9 cellular contexts compared by ENCODE assay signal in genomic region chr7:100476903-100477870, GRCh38. TPM values are rescaled to one million over a fixed set of nuclear protein-coding genes. Genes with fewer than 3 reads are reported as not detected.
A peak's percentile ranks its signal among the peaks of the same experiment; 100 is the strongest.
DNase-seq lines count a peak whose midpoint lies in the region; ATAC-seq, FAIRE-seq and TF ChIP-seq lines count a peak whose summit lies in the region.
"Had no signal": no experiment of that assay in that cellular context is flagged by ENCODE, and none has a peak within 500 bp of the region (broad histone marks: within the 10 kb centered on the region; RNA-seq: fewer than 3 reads in every experiment).

No MANE protein-coding gene starts in this region.

- peaks cover 0 to 25% (median 17%) of the 10 kb centered on the region in 9 donors for H3K36me3 ChIP-seq in heart left ventricle

- H3K27ac ChIP-seq in heart left ventricle: peak overlapping the region; percentile 53 to 99 (median 96)
- peak overlapping the region; percentile 33 for H3K27ac ChIP-seq in right cardiac atrium (ENCODE audit: low read length)

- peak in 2 of 4 donors; percentile 0 to 17 for ATAC-seq in heart left ventricle
- no peak for ATAC-seq in right cardiac atrium
- ATAC-seq in GM18907 (IDR thresholded peaks at IDR 0.05; ENCODE audit: unreplicated experiment): no peak

- H3K4me1 Mint-ChIP-seq in activated T-helper 2 cell treated with anti-CD3 and anti-CD28 coated beads, Interferon-gamma antibody, Interleukin-2, Interleukin-4, amounts not matched to agents 10 μg/mL and 5 μg/mL and 100 μg/mL, durations not matched to agents 14 hours and 24 hours and 36 hours (ENCODE audit: low read depth): peaks cover 29% of the 10 kb centered on the region

- peak overlapping the region; percentile 99 for H3K4me3 Mint-ChIP-seq in activated T-helper 2 cell treated with anti-CD3 and anti-CD28 coated beads, Interferon-gamma antibody, Interleukin-2, Interleukin-4, amounts not matched to agents 10 μg/mL and 5 μg/mL and 100 μg/mL, durations not matched to agents 14 hours and 24 hours and 36 hours (ENCODE audit: low read depth)

- TF ChIP-seq CTCF in heart left ventricle (IDR thresholded peaks at IDR 0.05): peak in 4 of 12 donors; percentile 15 to 41 (median 26)

- H3K36me3 Mint-ChIP-seq in activated T-helper 2 cell treated with anti-CD3 and anti-CD28 coated beads, Interferon-gamma antibody, Interleukin-2, Interleukin-4, amounts not matched to agents 10 μg/mL and 5 μg/mL and 100 μg/mL, durations not matched to agents 14 hours and 24 hours and 36 hours (ENCODE audit: low read depth): peaks cover 44% of the 10 kb centered on the region

- peak overlapping the region; percentile 73 for H3K27ac Mint-ChIP-seq in activated T-helper 2 cell treated with anti-CD3 and anti-CD28 coated beads, Interferon-gamma antibody, Interleukin-2, Interleukin-4, amounts not matched to agents 10 μg/mL and 5 μg/mL and 100 μg/mL, durations not matched to agents 14 hours and 24 hours and 36 hours

- no peaks in the 10 kb centered on the region for H3K27me3 ChIP-seq in heart left ventricle
- H3K27me3 ChIP-seq in right cardiac atrium (ENCODE audit: control insufficient read depth, insufficient read depth): no peaks in the 10 kb centered on the region

- no peak for FAIRE-seq in HTR-8/SVneo (lab: Jason Lieb, UNC)
- FAIRE-seq: GM18507 had no signal

- DNase-seq in heart left ventricle (peak in 1 of 5 donors; percentile 38), cardiac septum (ENCODE audit: low spot score) (no peak), right cardiac atrium (peak in 2 of 3 donors; percentile 64 to 76), putamen (ENCODE audit: low spot score) (no peak), HTR-8/SVneo (ENCODE audit: insufficient read length, low spot score) (no peak)
- DNase-seq in activated T-helper 2 cell treated with anti-CD3 and anti-CD28 coated beads, Interferon-gamma antibody, Interleukin-2, Interleukin-4, amounts not matched to agents 10 μg/mL and 5 μg/mL and 100 μg/mL, durations not matched to agents 14 hours and 24 hours and 36 hours (ENCODE audit: low spot score): peak; percentile 32
- DNase-seq in stimulated activated CD4-positive, alpha-beta T cell treated with anti-CD3 and anti-CD28 coated beads, Interleukin-15, amount 100 ng/mL, for 24 hours: peak; percentile 62

- H3K4me1 ChIP-seq in heart left ventricle (peaks cover 0 to 66% (median 52%) of the 10 kb centered on the region in 12 donors), right cardiac atrium (ENCODE audit: control insufficient read depth, insufficient read depth, low read length) (peaks cover 17% of the 10 kb centered on the region)

- no peaks in the 10 kb centered on the region for H3K27me3 Mint-ChIP-seq in activated T-helper 2 cell treated with anti-CD3 and anti-CD28 coated beads, Interferon-gamma antibody, Interleukin-2, Interleukin-4, amounts not matched to agents 10 μg/mL and 5 μg/mL and 100 μg/mL, durations not matched to agents 14 hours and 24 hours and 36 hours (ENCODE audit: low read depth)

- intact Hi-C loops in heart left ventricle (cut with DNase I) (loop anchor here in 4 of 10 donors (2.0 to 10.0 kb wide), 3 partner anchors 68 to 378 kb away; partner anchors contain the start of genes GIGYF1 (in 2 of the 4) and SLC12A9 (in 1 of the 4)), cardiac septum (cut with DNase I) (no loop called here), right cardiac atrium (cut with DNase I) (loop anchor here in 2 of 4 donors (5.0 to 10.0 kb wide), 2 partner anchors 70 to 208 kb away; no protein-coding TSS in a partner anchor)
- intact Hi-C loops in activated T-helper 2 cell treated with anti-CD3 and anti-CD28 coated beads, Interferon-gamma antibody, Interleukin-2, Interleukin-4, amounts not matched to agents 10 μg/mL and 5 μg/mL and 100 μg/mL, durations not matched to agents 14 hours and 24 hours and 36 hours (cut with micrococcal nuclease): loop anchor here (10.0 kb wide), 1 partner anchor 198 kb away; the partner anchor contains the start of gene GNB2

- peak overlapping the region; percentile 66 to 100 (median 98) for H3K4me3 ChIP-seq in heart left ventricle
- peak overlapping the region; percentile 85 for H3K4me3 ChIP-seq in right cardiac atrium (ENCODE audit: low read length)

- WGBS in heart left ventricle, 4 donors: 11 to 19% (median 17%) methylated on average over 7 to 30 of the region's 30 CpGs
- WGBS in right cardiac atrium: 9% methylated on average over 30 of the region's 30 CpGs

- no peaks in the 10 kb centered on the region for H3K9me3 ChIP-seq in heart left ventricle
- H3K9me3 ChIP-seq in right cardiac atrium (ENCODE audit: control insufficient read depth, low read length): no peaks in the 10 kb centered on the region

- TF ChIP-seq POLR2A in heart left ventricle (IDR thresholded peaks at IDR 0.05): no peak

- H3K9me3 Mint-ChIP-seq in activated T-helper 2 cell treated with anti-CD3 and anti-CD28 coated beads, Interferon-gamma antibody, Interleukin-2, Interleukin-4, amounts not matched to agents 10 μg/mL and 5 μg/mL and 100 μg/mL, durations not matched to agents 14 hours and 24 hours and 36 hours: no peaks in the 10 kb centered on the region

RNA-seq across cellular contexts. Expression of gene TSC22D4, which starts 1.8 kb away (rescaled TPM):
- total RNA-seq in heart left ventricle: 10 to 100 TPM; 41.8 to 55.5 (median 49.0) TPM
- polyA plus RNA-seq in heart left ventricle: 10 to 100 TPM; 42.2 to 47.0 TPM
- total RNA-seq in cardiac septum: 35.0 TPM
- total RNA-seq in activated T-helper 2 cell treated with anti-CD3 and anti-CD28 coated beads, Interferon-gamma antibody, Interleukin-2, Interleukin-4, amounts not matched to agents 10 μg/mL and 5 μg/mL and 100 μg/mL, durations not matched to agents 14 hours and 24 hours and 36 hours: 103 and 106 TPM in 2 replicates
- total RNA-seq in right cardiac atrium: 10 to 100 TPM; 36.7 to 63.6 (median 48.6) TPM
- 61.2 TPM for polyA plus RNA-seq in right cardiac atrium

RNA-seq across cellular contexts. Expression of gene NYAP1, which starts 6.5 kb away (rescaled TPM):
- total RNA-seq in heart left ventricle: 1 to 10 TPM in 1 of 9 donors, under 1 TPM in 5, not detected in 3; 0.16 to 1.1 (median 0.35) TPM
- polyA plus RNA-seq in heart left ventricle: under 1 TPM; 0.42 to 0.50 TPM
- total RNA-seq in cardiac septum: 0.22 TPM
- 0.27 and 0.34 TPM in 2 replicates for total RNA-seq in activated T-helper 2 cell treated with anti-CD3 and anti-CD28 coated beads, Interferon-gamma antibody, Interleukin-2, Interleukin-4, amounts not matched to agents 10 μg/mL and 5 μg/mL and 100 μg/mL, durations not matched to agents 14 hours and 24 hours and 36 hours
- total RNA-seq in right cardiac atrium: 1 to 10 TPM in 1 of 4 donors, under 1 TPM in 3; 0.39 to 1.1 (median 0.65) TPM
- 0.79 TPM for polyA plus RNA-seq in right cardiac atrium

RNA-seq across cellular contexts. Expression of gene SPACDR, which starts 13.1 kb away (rescaled TPM):
- total RNA-seq in heart left ventricle (under 1 TPM in 5 of 9 donors, not detected in 4; 0.27 to 0.77 (median 0.39) TPM), cardiac septum (1.1 TPM), right cardiac atrium (under 1 TPM in 1 of 4 donors, not detected in 3; 0.44 TPM)
- polyA plus RNA-seq in heart left ventricle (under 1 TPM; 0.61 to 0.78 TPM), right cardiac atrium (0.11 TPM)
- total RNA-seq in activated T-helper 2 cell treated with anti-CD3 and anti-CD28 coated beads, Interferon-gamma antibody, Interleukin-2, Interleukin-4, amounts not matched to agents 10 μg/mL and 5 μg/mL and 100 μg/mL, durations not matched to agents 14 hours and 24 hours and 36 hours: 3.2 and 4.5 TPM in 2 replicates

RNA-seq across cellular contexts. Expression of gene PPP1R35, which starts 40.9 kb away (rescaled TPM):
- total RNA-seq in heart left ventricle: 10 to 100 TPM in 8 of 9 donors, 1 to 10 TPM in 1; 9.6 to 26.8 (median 12.4) TPM
- 10 to 100 TPM; 17.7 to 28.4 TPM for polyA plus RNA-seq in heart left ventricle
- total RNA-seq in cardiac septum: 15.7 TPM
- 59.8 and 63.6 TPM in 2 replicates for total RNA-seq in activated T-helper 2 cell treated with anti-CD3 and anti-CD28 coated beads, Interferon-gamma antibody, Interleukin-2, Interleukin-4, amounts not matched to agents 10 μg/mL and 5 μg/mL and 100 μg/mL, durations not matched to agents 14 hours and 24 hours and 36 hours
- 10 to 100 TPM; 14.8 to 17.7 (median 16.5) TPM for total RNA-seq in right cardiac atrium
- polyA plus RNA-seq in right cardiac atrium: 20.3 TPM

RNA-seq across cellular contexts. Expression of gene MEPCE, which starts 47.6 kb away (rescaled TPM):
- 10 to 100 TPM; 15.8 to 30.3 (median 21.5) TPM for total RNA-seq in heart left ventricle
- polyA plus RNA-seq in heart left ventricle: 10 to 100 TPM; 14.6 to 24.5 TPM
- 19.7 TPM for total RNA-seq in cardiac septum
- total RNA-seq in activated T-helper 2 cell treated with anti-CD3 and anti-CD28 coated beads, Interferon-gamma antibody, Interleukin-2, Interleukin-4, amounts not matched to agents 10 μg/mL and 5 μg/mL and 100 μg/mL, durations not matched to agents 14 hours and 24 hours and 36 hours: 50.9 and 51.0 TPM in 2 replicates
- 10 to 100 TPM; 18.7 to 24.6 (median 23.2) TPM for total RNA-seq in right cardiac atrium
- 20.4 TPM for polyA plus RNA-seq in right cardiac atrium

Comparison
In these comparisons a context has a peak if more than half of its experiments do, and no peak if none do; other contexts are left out.
1. DNase-seq: peak in activated T-helper 2 cell treated with anti-CD3 and anti-CD28 coated beads, Interferon-gamma antibody, Interleukin-2, Interleukin-4, amounts not matched to agents 10 μg/mL and 5 μg/mL and 100 μg/mL, durations not matched to agents 14 hours and 24 hours and 36 hours (single experiment), right cardiac atrium (2 of 3) and stimulated activated CD4-positive, alpha-beta T cell treated with anti-CD3 and anti-CD28 coated beads, Interleukin-15, amount 100 ng/mL, for 24 hours (single experiment); none in cardiac septum (single experiment), putamen (single experiment) and HTR-8/SVneo (single experiment).